ENCODE assay signal across 8 cellular contexts in genomic region chr1:22420456-22421053, GRCh38. TPM values are rescaled to one million over a fixed set of nuclear protein-coding genes. Genes with fewer than 3 reads are reported as not detected.
A peak's percentile ranks its signal among the peaks of the same experiment; 100 is the strongest.
DNase-seq lines count a peak whose midpoint lies in the region; ATAC-seq and TF ChIP-seq lines count a peak whose summit lies in the region.

No MANE protein-coding gene starts in this region.

- H3K9me3 Mint-ChIP-seq in glutamatergic neuron (ENCODE audit: unreplicated experiment): peaks cover 5% of the 10 kb centered on the region

- H3K27ac ChIP-seq in DND-41 (ENCODE audit: low read length) (no peak overlapping the region), parathyroid adenoma (no peak overlapping the region), vagina (no peak overlapping the region)

- ATAC-seq in DND-41 (ENCODE audit: insufficient read depth, low read depth) (peak; percentile 90), GM18519 (IDR thresholded peaks at IDR 0.05; ENCODE audit: low FRiP score, unreplicated experiment) (no peak)

- H3K79me2 ChIP-seq in DND-41 (ENCODE audit: insufficient read depth, low read length) (no peaks in the 10 kb centered on the region), parathyroid adenoma (no peaks in the 10 kb centered on the region)

- H4K20me1 ChIP-seq in DND-41 (ENCODE audit: insufficient read depth, low read length): peaks cover 7% of the 10 kb centered on the region; the same call in 1 of the 2 replicates

- H3K4me3 Mint-ChIP-seq in glutamatergic neuron (ENCODE audit: unreplicated experiment): no peak overlapping the region

- no peak overlapping the region for H3K4me2 ChIP-seq in DND-41 (ENCODE audit: insufficient read depth, low read length)
- no peak overlapping the region for H3K4me2 ChIP-seq in parathyroid adenoma (ENCODE audit: low read length)

- H3K27ac Mint-ChIP-seq in glutamatergic neuron (ENCODE audit: unreplicated experiment): no peak overlapping the region

- intact Hi-C loops in vagina (cut with DNase I): no loop called here

- H3K4me1 Mint-ChIP-seq in glutamatergic neuron (ENCODE audit: low read depth, unreplicated experiment): peaks cover 2% of the 10 kb centered on the region

- no peak overlapping the region for H3K4me3 ChIP-seq in DND-41 (ENCODE audit: low read depth in 1 of 2, low read length in 2 of 2)
- no peak overlapping the region for H3K4me3 ChIP-seq in MG63
- no peak overlapping the region for H3K4me3 ChIP-seq in parathyroid adenoma (ENCODE audit: low read depth, low read length)
- no peak overlapping the region for H3K4me3 ChIP-seq in vagina

- H3K4me1 ChIP-seq in DND-41 (ENCODE audit: insufficient read depth, low read length) (peaks cover 3% of the 10 kb centered on the region; the same call in 1 of the 2 replicates), parathyroid adenoma (no peaks in the 10 kb centered on the region), vagina (peaks cover 5% of the 10 kb centered on the region)

- no peak overlapping the region for H2AFZ ChIP-seq in DND-41 (ENCODE audit: low read depth, low read length)
- peak overlapping the region; percentile 17 for H2AFZ ChIP-seq in parathyroid adenoma

- TF ChIP-seq CTCF in DND-41 (IDR thresholded peaks at IDR 0.05; ENCODE audit: borderline replicate concordance, extremely low read depth, low read length, poor library complexity, severe bottlenecking) (peak; percentile 84), glutamatergic neuron (IDR thresholded peaks at IDR 0.05; ENCODE audit: partially characterized antibody, unreplicated experiment) (peak; percentile 23), parathyroid adenoma (IDR thresholded peaks at IDR 0.05) (peak; percentile 60), vagina (IDR thresholded peaks at IDR 0.05) (peak in 2 of 3 experiments; percentile 5 to 40)

- DNase-seq in DND-41 (peak; percentile 65), MG63 (peak; percentile 76), RPMI7951 (ENCODE audit: low read depth) (peak; percentile 71), glutamatergic neuron (peak; percentile 90), vagina (ENCODE audit: extremely low spot score in 2 of 2) (peak in 1 of 2 donors; percentile 62)
- peak; percentile 51 for DNase-seq in activated naive CD4-positive, alpha-beta T cell treated with Interleukin-2 at 50 U/mL for 16 hours

- H3K9ac ChIP-seq in DND-41 (ENCODE audit: low read depth, low read length) (no peak overlapping the region), parathyroid adenoma (no peak overlapping the region)

- no peak for TF ChIP-seq POLR2A in vagina (IDR thresholded peaks at IDR 0.05)

- H3K36me3 ChIP-seq in DND-41 (ENCODE audit: insufficient read depth, low read length) (no peaks in the 10 kb centered on the region), MG63 (no peaks in the 10 kb centered on the region), parathyroid adenoma (ENCODE audit: control insufficient read depth, insufficient read depth, low read length) (no peaks in the 10 kb centered on the region), vagina (no peaks in the 10 kb centered on the region)

- no peaks in the 10 kb centered on the region for H3K36me3 Mint-ChIP-seq in glutamatergic neuron (ENCODE audit: unreplicated experiment)

- H3K27me3 ChIP-seq in DND-41 (ENCODE audit: insufficient read depth, low read length, poor library complexity) (peaks cover 14% of the 10 kb centered on the region), MG63 (no peaks in the 10 kb centered on the region; the same call in 1 of the 2 replicates), parathyroid adenoma (ENCODE audit: control insufficient read depth, insufficient read depth, low read length) (no peaks in the 10 kb centered on the region), vagina (no peaks in the 10 kb centered on the region)

- H3K9me3 ChIP-seq in DND-41 (ENCODE audit: insufficient read depth, low read length, severe bottlenecking) (no peaks in the 10 kb centered on the region), MG63 (no peaks in the 10 kb centered on the region), parathyroid adenoma (ENCODE audit: control insufficient read depth, low read length) (no peaks in the 10 kb centered on the region), vagina (no peaks in the 10 kb centered on the region)

- H3K27me3 Mint-ChIP-seq in glutamatergic neuron (ENCODE audit: unreplicated experiment): peaks cover 2% of the 10 kb centered on the region

RNA-seq across cellular contexts. Expression of gene ZBTB40, which starts 31.1 kb away (rescaled TPM):
- total RNA-seq in MG63 (2014; rRNA removed; shearing (Covaris generic); ENCODE audit: low replicate concordance): 10.0 and 11.2 TPM in 2 replicates
- total RNA-seq in RPMI7951 (2014; rRNA removed; shearing (Covaris generic)): 11.1 and 11.4 TPM in 2 replicates
- total RNA-seq in glutamatergic neuron (ENCODE audit: unreplicated experiment) (25.7 TPM), vagina (14.7 TPM)

Comparison
In these comparisons a context has a peak if more than half of its experiments do, and no peak if none do; other contexts are left out.
1. CTCF ChIP-seq: peak in every context shown above with its lines; median percentile 84 in DND-41; 60 in parathyroid adenoma; 23 in glutamatergic neuron; 22 in vagina.